In the genomic region with DNA sequence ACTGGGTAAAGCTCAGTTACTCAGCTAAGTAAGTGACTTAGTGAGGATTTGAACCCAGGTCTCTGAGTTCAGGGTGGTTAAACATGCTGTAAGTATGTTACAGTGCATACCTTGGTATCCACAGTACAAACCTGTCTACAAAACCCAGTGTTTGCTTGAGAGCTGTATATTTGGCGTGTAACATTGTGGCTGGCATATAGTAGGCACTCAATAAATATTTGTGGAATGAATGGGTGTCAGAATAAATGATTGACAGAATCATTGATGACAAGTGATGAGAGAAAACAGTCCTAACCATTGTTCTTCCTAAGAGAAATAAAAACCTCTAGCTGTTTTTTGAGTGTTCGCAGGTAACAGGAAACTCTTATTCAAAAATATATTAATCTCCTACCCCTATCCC, we compare ENCODE assay signal across 9 cellular contexts.
DNase-seq lines count a peak whose midpoint lies in the region; ATAC-seq and TF ChIP-seq lines count a peak whose summit lies in the region.
"Had no signal": no experiment of that assay in that cellular context is flagged by ENCODE, and none has a peak within 500 bp of the region (broad histone marks: within the 10 kb centered on the region; RNA-seq: fewer than 3 reads in every experiment).

No MANE protein-coding gene starts in this region.

- dilution Hi-C loops in mammary epithelial cell (cut with HindIII; ENCODE audit: low sequenced_read_pairs) = no loop called here

- H3K36me3 Mint-ChIP-seq in activated T-helper 17 cell treated with anti-CD3 and anti-CD28 coated beads, Interleukin-2, amount 50 U/mL, for 72 hours (ENCODE audit: low read depth) = peaks cover 28% of the 10 kb centered on the region

- CTCF ChIA-PET in mammary epithelial cell (lab: Charles Lee; ENCODE audit: low non-redundant PET) = no interaction called here

- H3K4me3 ChIP-seq in breast epithelium (no peak overlapping the region), mammary epithelial cell (replicated peaks in 1 of 3; ENCODE audit: insufficient read depth in 1 of 3, low read depth in 2 of 3, low read length in 3 of 3) (no peak overlapping the region), lung (no peak overlapping the region), transverse colon (peak overlapping the region in 1 of 4 donors; percentile 51)
- H3K4me3 ChIP-seq: mucosa of descending colon had no signal

- no peaks in the 10 kb centered on the region for H3K9me3 Mint-ChIP-seq in activated T-helper 17 cell treated with anti-CD3 and anti-CD28 coated beads, Interleukin-2, amount 50 U/mL, for 72 hours

- no peaks in the 10 kb centered on the region for H3K36me3 ChIP-seq in breast epithelium
- no peaks in the 10 kb centered on the region for H3K36me3 ChIP-seq in mammary epithelial cell (ENCODE audit: insufficient read depth, low read length)
- no peaks in the 10 kb centered on the region for H3K36me3 ChIP-seq in lung (ENCODE audit: control insufficient read depth in 2 of 2, insufficient read depth in 2 of 2, low read length in 2 of 2)
- H3K36me3 ChIP-seq in transverse colon = no peaks in the 10 kb centered on the region

- H3K27me3 ChIP-seq in breast epithelium (peaks cover 0 to 79% of the 10 kb centered on the region in 2 donors), mammary epithelial cell (ENCODE audit: insufficient read depth, low read length) (peaks cover 31% of the 10 kb centered on the region), lung (ENCODE audit: control insufficient read depth, insufficient read depth) (peaks cover 5% of the 10 kb centered on the region), transverse colon (no peaks in the 10 kb centered on the region)

- no peak overlapping the region for H3K9ac ChIP-seq in mammary epithelial cell (ENCODE audit: insufficient read depth, low read length)

- in situ Hi-C loops in mammary epithelial cell (cut with MboI; ENCODE audit: low sequenced_read_pairs in 2 of 2) (no loop called here), transverse colon (cut with MboI; ENCODE audit: low pct_ligation_motif_present in 1 of 4, low pct_unique_long_range_greater_than_20kb in 1 of 4, low sequenced_read_pairs in 3 of 4) (no loop called here)

- H3K27ac ChIP-seq in breast epithelium (peak overlapping the region; percentile 83 to 97), mammary epithelial cell (ENCODE audit: insufficient read depth, low read depth, low read length) (no peak overlapping the region), lung (ENCODE audit: low read depth in 1 of 2, low read length in 1 of 2) (peak overlapping the region; percentile 92 to 93), transverse colon (peak overlapping the region; percentile 93 to 99 (median 98))

- ATAC-seq in activated T-helper 17 cell treated with anti-CD3 and anti-CD28 coated beads, Interleukin-2, amount 50 U/mL, for 72 hours (replicated peaks) = no peak
- ATAC-seq in lung (ENCODE audit: insufficient read depth, low FRiP score) = no peak

- peak overlapping the region; percentile 64 for H3K27ac Mint-ChIP-seq in activated T-helper 17 cell treated with anti-CD3 and anti-CD28 coated beads, Interleukin-2, amount 50 U/mL, for 72 hours

- intact Hi-C loops in breast epithelium (cut with DNase I; ENCODE audit: low total_unique reads) (no loop called here), mammary epithelial cell (cut with micrococcal nuclease) (loop anchor here (10.0 kb wide), 1 partner anchor 87 kb away; no protein-coding TSS in a partner anchor), transverse colon (cut with DNase I; ENCODE audit: low total_unique reads) (no loop called here)

- no peak overlapping the region for H2AFZ ChIP-seq in mammary epithelial cell (ENCODE audit: low read depth, low read length)

- H3K9me3 ChIP-seq in breast epithelium = peaks cover 0 to 5% of the 10 kb centered on the region in 2 donors
- peaks cover 12% of the 10 kb centered on the region for H3K9me3 ChIP-seq in mammary epithelial cell (replicated peaks; ENCODE audit: insufficient read depth, low read length)
- peaks cover 0 to 18% of the 10 kb centered on the region in 2 donors for H3K9me3 ChIP-seq in lung (ENCODE audit: control insufficient read depth in 2 of 2, insufficient read depth in 1 of 2, low read length in 1 of 2)
- no peaks in the 10 kb centered on the region for H3K9me3 ChIP-seq in transverse colon
- H3K9me3 ChIP-seq: mucosa of descending colon had no signal

- H3K27me3 Mint-ChIP-seq in activated T-helper 17 cell treated with anti-CD3 and anti-CD28 coated beads, Interleukin-2, amount 50 U/mL, for 72 hours = no peaks in the 10 kb centered on the region

- no peaks in the 10 kb centered on the region for H4K20me1 ChIP-seq in mammary epithelial cell (ENCODE audit: insufficient read depth, low read length)

- H3K4me1 Mint-ChIP-seq in activated T-helper 17 cell treated with anti-CD3 and anti-CD28 coated beads, Interleukin-2, amount 50 U/mL, for 72 hours = peaks cover 4% of the 10 kb centered on the region

- H3K4me2 ChIP-seq in mammary epithelial cell (ENCODE audit: insufficient read depth, low read depth, low read length) = no peak overlapping the region

- H3K4me1 ChIP-seq in breast epithelium = no peaks in the 10 kb centered on the region
- H3K4me1 ChIP-seq in mammary epithelial cell (ENCODE audit: insufficient read depth, low read length) = peaks cover 5% of the 10 kb centered on the region
- peaks cover 0 to 3% of the 10 kb centered on the region in 2 donors for H3K4me1 ChIP-seq in lung (ENCODE audit: control insufficient read depth in 2 of 2, insufficient read depth in 2 of 2, low read length in 2 of 2)
- H3K4me1 ChIP-seq in transverse colon = peaks cover 6 to 26% (median 18%) of the 10 kb centered on the region in 4 donors

- TF ChIP-seq EP300 in transverse colon (IDR thresholded peaks at IDR 0.05; ENCODE audit: low read depth) = no peak

- peak overlapping the region; percentile 93 for H3K4me3 Mint-ChIP-seq in activated T-helper 17 cell treated with anti-CD3 and anti-CD28 coated beads, Interleukin-2, amount 50 U/mL, for 72 hours

- BruUV-seq in mammary epithelial cell (replicated peaks; lab: Mats Ljungman, UMichigan) = no TSS peak

- TF ChIP-seq POLR2A in breast epithelium (IDR thresholded peaks at IDR 0.05) = no peak
- no peak for TF ChIP-seq POLR2A in transverse colon (IDR thresholded peaks at IDR 0.05)

- TF ChIP-seq CTCF in breast epithelium (IDR thresholded peaks at IDR 0.05) (no peak), mammary epithelial cell (conservative IDR thresholded peaks at IDR 0.05 in 1 of 2, IDR thresholded peaks at IDR 0.05 in 1 of 2; ENCODE audit: extremely low read depth in 1 of 2, insufficient read depth in 1 of 2, low read depth in 1 of 2, low read length in 2 of 2) (no peak), lung (IDR thresholded peaks at IDR 0.05; ENCODE audit: control extremely low read depth, extremely low read depth) (no peak), transverse colon (IDR thresholded peaks at IDR 0.05) (no peak)

- DNase-seq in breast epithelium (ENCODE audit: low spot score in 2 of 2) = no peak
- no peak for DNase-seq in mammary epithelial cell
- DNase-seq in lung (ENCODE audit: low spot score) = no peak
- no peak for DNase-seq in transverse colon
- no peak for DNase-seq in KG1 (lab: John Stamatoyannopoulos, UW)
- DNase-seq in stimulated activated CD8-positive, alpha-beta memory T cell treated with anti-CD3 and anti-CD28 coated beads, Interleukin-4, amount 100 ng/mL, for 48 hours = no peak
- no peak for DNase-seq in activated CD8-positive, alpha-beta memory T cell treated with anti-CD3 and anti-CD28 coated beads, Interleukin-2, amount 50 U/mL, for 4 hours

- WGBS in mammary epithelial cell (ENCODE audit: low coverage, missing lambda C conversion rate) = 78% methylated on average over 2 of the region's 2 CpGs
- WGBS in lung, 2 donors = 74 to 82% methylated on average over 2 of the region's 2 CpGs
- 88% methylated on average over 2 of the region's 2 CpGs; no CpG with 5 or more reads in 1 of the 2 donors for WGBS in transverse colon (ENCODE audit: low coverage in 1 of 2), 2 donors

- H3K79me2 ChIP-seq in mammary epithelial cell (ENCODE audit: insufficient read depth, low read length) = no peaks in the 10 kb centered on the region
